Comparison of ENCODE assay signal across 8 cellular contexts in genomic region chr9:124392855-124393460, GRCh38. TPM values are rescaled to one million over a fixed set of nuclear protein-coding genes. Genes with fewer than 3 reads are reported as not detected.
A peak's percentile ranks its signal among the peaks of the same experiment; 100 is the strongest.
DNase-seq lines count a peak whose midpoint lies in the region; ATAC-seq lines count a peak whose summit lies in the region.
"Had no signal": no experiment of that assay in that cellular context is flagged by ENCODE, and none has a peak within 500 bp of the region (broad histone marks: within the 10 kb centered on the region; RNA-seq: fewer than 3 reads in every experiment).

No MANE protein-coding gene starts in this region.

- no peaks in the 10 kb centered on the region for H3K27me3 ChIP-seq in mesenchymal stem cell (ENCODE audit: control insufficient read depth in 1 of 2, insufficient read depth in 1 of 2, low read length in 2 of 2)

- no peak overlapping the region for H2AK5ac ChIP-seq in mesenchymal stem cell (ENCODE audit: low read length, severe bottlenecking)

- no peak overlapping the region for H3K18ac ChIP-seq in mesenchymal stem cell (ENCODE audit: low read depth in 1 of 2, low read length in 2 of 2)

- H3K4me2 ChIP-seq in mesenchymal stem cell (ENCODE audit: low read length, poor library complexity, severe bottlenecking), result peak overlapping the region; percentile 23

- H4K8ac ChIP-seq in mesenchymal stem cell (ENCODE audit: low read length), result peak overlapping the region; percentile 12

- peak overlapping the region; percentile 49 for H3K9ac ChIP-seq in mesenchymal stem cell (ENCODE audit: low read length)

- no peak overlapping the region for H2AFZ ChIP-seq in mesenchymal stem cell (ENCODE audit: low read depth, low read length)

- peaks cover 13% of the 10 kb centered on the region for H3K79me1 ChIP-seq in mesenchymal stem cell (replicated peaks; ENCODE audit: low read length, poor library complexity, severe bottlenecking)

- no peak overlapping the region for H3K14ac ChIP-seq in mesenchymal stem cell (ENCODE audit: low read length in 2 of 2)

- peak overlapping the region; percentile 47 for H3K27ac ChIP-seq in mesenchymal stem cell (ENCODE audit: low read length, poor library complexity, severe bottlenecking)

- no peak overlapping the region for H2BK120ac ChIP-seq in mesenchymal stem cell (ENCODE audit: low read depth, low read length)

- peak overlapping the region in 1 of 2 experiments; percentile 78 for H3K23ac ChIP-seq in mesenchymal stem cell (ENCODE audit: low read length in 2 of 2)

- no peak overlapping the region for H2BK15ac ChIP-seq in mesenchymal stem cell (ENCODE audit: low read depth, poor library complexity, severe bottlenecking)

- peaks cover 24% of the 10 kb centered on the region for H3K4me1 ChIP-seq in mesenchymal stem cell (ENCODE audit: control insufficient read depth, insufficient read depth, low read depth, low read length)

- no peaks in the 10 kb centered on the region for H3K9me3 ChIP-seq in mesenchymal stem cell (ENCODE audit: control insufficient read depth, low read length)

- H3K36me3 ChIP-seq in mesenchymal stem cell (ENCODE audit: control insufficient read depth in 1 of 2, insufficient read depth in 2 of 2, low read depth in 1 of 2, low read length in 2 of 2), result peaks cover 14 to 31% of the 10 kb centered on the region in 2 experiments

- WGBS in mesenchymal stem cell, result 41% methylated on average over 9 of the region's 9 CpGs

- DNase-seq in GF-D8 (lab: John Stamatoyannopoulos, UW) (peak; percentile 32), NCI-H1105 treated with DMSO at 0.1 percent for 48 hours (lab: John Stamatoyannopoulos, UW) (peak; percentile 67), astrocyte of the hippocampus (ENCODE audit: low read depth, low spot score) (peak; percentile 93), mesenchymal stem cell (peak; percentile 76), HuH-7 (ENCODE audit: low spot score) (no peak), NCI-H748 (lab: John Stamatoyannopoulos, UW; ENCODE audit: unreplicated experiment) (no peak)

- ATAC-seq in GM21367 (IDR thresholded peaks at IDR 0.05; ENCODE audit: unreplicated experiment), result no peak

- no peak overlapping the region for H3K4ac ChIP-seq in mesenchymal stem cell (ENCODE audit: low read depth in 1 of 2, low read length in 2 of 2)

- H3K4me3 ChIP-seq in mesenchymal stem cell (ENCODE audit: insufficient read depth in 1 of 2, low read depth in 1 of 2, low read length in 2 of 2), result peak overlapping the region in 1 of 2 experiments; percentile 3
- H3K4me3 ChIP-seq: skin epidermis had no signal

- no peak overlapping the region for H2BK5ac ChIP-seq in mesenchymal stem cell (ENCODE audit: low read depth, low read length, poor library complexity, severe bottlenecking)

- H4K91ac ChIP-seq in mesenchymal stem cell (ENCODE audit: low read length), result no peak overlapping the region

- H2BK12ac ChIP-seq in mesenchymal stem cell (ENCODE audit: low read length in 2 of 2), result no peak overlapping the region

RNA-seq across cellular contexts. Expression of gene PSMB7, which starts 22.3 kb away (rescaled TPM):
- polyA plus RNA-seq in mesenchymal stem cell (2013, experiment 1 of 2), result 179 TPM
- 183 TPM for polyA plus RNA-seq in mesenchymal stem cell (2013, experiment 2 of 2)

RNA-seq across cellular contexts. Expression of gene ADGRD2, which starts 57.3 kb away (rescaled TPM):
- not detected for polyA plus RNA-seq in mesenchymal stem cell (2013, experiment 1 of 2)
- not detected for polyA plus RNA-seq in mesenchymal stem cell (2013, experiment 2 of 2)

Comparison
In these comparisons a context has a peak if more than half of its experiments do, and no peak if none do; other contexts are left out.
1. DNase-seq: peak in GF-D8 (single experiment), NCI-H1105 treated with DMSO at 0.1 percent for 48 hours (single experiment), astrocyte of the hippocampus (single experiment) and mesenchymal stem cell (single experiment); none in HuH-7 (single experiment) and NCI-H748 (single experiment).